Comparison of ENCODE assay signal across 3 cellular contexts in the genomic region with DNA sequence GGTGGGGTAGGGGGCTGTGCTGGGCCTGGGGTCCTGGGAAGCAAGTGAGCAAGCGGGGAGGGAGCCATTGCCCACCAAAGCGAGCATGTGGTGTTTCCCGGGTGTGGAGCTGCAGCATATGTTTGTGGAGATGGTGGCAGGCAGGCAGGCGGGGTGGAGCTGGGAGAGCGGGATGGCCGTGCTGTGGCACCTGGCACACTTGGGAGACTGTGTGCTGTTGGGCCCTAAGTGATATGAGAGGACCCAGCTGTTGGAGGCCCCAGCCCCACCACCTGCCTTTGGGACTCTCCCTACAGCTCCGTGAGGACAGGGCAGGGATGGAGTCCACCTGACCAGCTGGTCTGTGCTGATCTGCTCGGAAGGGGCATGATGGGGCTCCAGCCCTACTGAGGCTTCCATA.
TF ChIP-seq lines count a peak whose summit lies in the region.

No MANE protein-coding gene starts in this region.

TF ChIP-seq in SK-N-SH, 30 proteins besides CTCF, POLR2A, EP300 and RAD21:
- TF ChIP-seq RFX5 (IDR thresholded peaks at IDR 0.05; ENCODE audit: low read length), result no peak
- TF ChIP-seq RXRA (IDR thresholded peaks at IDR 0.05; ENCODE audit: borderline replicate concordance, low read depth), result no peak
- TF ChIP-seq TCF12 (IDR thresholded peaks at IDR 0.05), result no peak
- no peak for TF ChIP-seq EZH2phosphoT487 (IDR thresholded peaks at IDR 0.05; ENCODE audit: borderline replicate concordance, low read depth)
- TF ChIP-seq NRF1 (IDR thresholded peaks at IDR 0.05; ENCODE audit: low read depth, low read length), result no peak
- TF ChIP-seq MEF2A (IDR thresholded peaks at IDR 0.05; ENCODE audit: borderline replicate concordance, low read depth), result no peak
- TF ChIP-seq, protein P1, sequence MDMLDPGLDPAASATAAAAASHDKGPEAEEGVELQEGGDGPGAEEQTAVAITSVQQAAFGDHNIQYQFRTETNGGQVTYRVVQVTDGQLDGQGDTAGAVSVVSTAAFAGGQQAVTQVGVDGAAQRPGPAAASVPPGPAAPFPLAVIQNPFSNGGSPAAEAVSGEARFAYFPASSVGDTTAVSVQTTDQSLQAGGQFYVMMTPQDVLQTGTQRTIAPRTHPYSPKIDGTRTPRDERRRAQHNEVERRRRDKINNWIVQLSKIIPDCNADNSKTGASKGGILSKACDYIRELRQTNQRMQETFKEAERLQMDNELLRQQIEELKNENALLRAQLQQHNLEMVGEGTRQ (IDR thresholded peaks at IDR 0.05; ENCODE audit: borderline replicate concordance, low read depth, low read length), result no peak
- TF ChIP-seq NFIC (IDR thresholded peaks at IDR 0.05; ENCODE audit: borderline replicate concordance), result no peak
- TF ChIP-seq, protein P2, sequence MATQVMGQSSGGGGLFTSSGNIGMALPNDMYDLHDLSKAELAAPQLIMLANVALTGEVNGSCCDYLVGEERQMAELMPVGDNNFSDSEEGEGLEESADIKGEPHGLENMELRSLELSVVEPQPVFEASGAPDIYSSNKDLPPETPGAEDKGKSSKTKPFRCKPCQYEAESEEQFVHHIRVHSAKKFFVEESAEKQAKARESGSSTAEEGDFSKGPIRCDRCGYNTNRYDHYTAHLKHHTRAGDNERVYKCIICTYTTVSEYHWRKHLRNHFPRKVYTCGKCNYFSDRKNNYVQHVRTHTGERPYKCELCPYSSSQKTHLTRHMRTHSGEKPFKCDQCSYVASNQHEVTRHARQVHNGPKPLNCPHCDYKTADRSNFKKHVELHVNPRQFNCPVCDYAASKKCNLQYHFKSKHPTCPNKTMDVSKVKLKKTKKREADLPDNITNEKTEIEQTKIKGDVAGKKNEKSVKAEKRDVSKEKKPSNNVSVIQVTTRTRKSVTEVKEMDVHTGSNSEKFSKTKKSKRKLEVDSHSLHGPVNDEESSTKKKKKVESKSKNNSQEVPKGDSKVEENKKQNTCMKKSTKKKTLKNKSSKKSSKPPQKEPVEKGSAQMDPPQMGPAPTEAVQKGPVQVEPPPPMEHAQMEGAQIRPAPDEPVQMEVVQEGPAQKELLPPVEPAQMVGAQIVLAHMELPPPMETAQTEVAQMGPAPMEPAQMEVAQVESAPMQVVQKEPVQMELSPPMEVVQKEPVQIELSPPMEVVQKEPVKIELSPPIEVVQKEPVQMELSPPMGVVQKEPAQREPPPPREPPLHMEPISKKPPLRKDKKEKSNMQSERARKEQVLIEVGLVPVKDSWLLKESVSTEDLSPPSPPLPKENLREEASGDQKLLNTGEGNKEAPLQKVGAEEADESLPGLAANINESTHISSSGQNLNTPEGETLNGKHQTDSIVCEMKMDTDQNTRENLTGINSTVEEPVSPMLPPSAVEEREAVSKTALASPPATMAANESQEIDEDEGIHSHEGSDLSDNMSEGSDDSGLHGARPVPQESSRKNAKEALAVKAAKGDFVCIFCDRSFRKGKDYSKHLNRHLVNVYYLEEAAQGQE (IDR thresholded peaks at IDR 0.05; ENCODE audit: low read depth, low read length), result no peak
- no peak for TF ChIP-seq SMC3 (IDR thresholded peaks at IDR 0.05; ENCODE audit: low read depth, low read length)
- TF ChIP-seq POLR2AphosphoS5 (IDR thresholded peaks at IDR 0.05; ENCODE audit: low read depth, low read length), result no peak
- no peak for TF ChIP-seq FOXM1 (IDR thresholded peaks at IDR 0.05; ENCODE audit: low read depth)
- no peak for TF ChIP-seq FOSL2 (IDR thresholded peaks at IDR 0.05; ENCODE audit: borderline replicate concordance, low read depth)
- TF ChIP-seq, protein P3, sequence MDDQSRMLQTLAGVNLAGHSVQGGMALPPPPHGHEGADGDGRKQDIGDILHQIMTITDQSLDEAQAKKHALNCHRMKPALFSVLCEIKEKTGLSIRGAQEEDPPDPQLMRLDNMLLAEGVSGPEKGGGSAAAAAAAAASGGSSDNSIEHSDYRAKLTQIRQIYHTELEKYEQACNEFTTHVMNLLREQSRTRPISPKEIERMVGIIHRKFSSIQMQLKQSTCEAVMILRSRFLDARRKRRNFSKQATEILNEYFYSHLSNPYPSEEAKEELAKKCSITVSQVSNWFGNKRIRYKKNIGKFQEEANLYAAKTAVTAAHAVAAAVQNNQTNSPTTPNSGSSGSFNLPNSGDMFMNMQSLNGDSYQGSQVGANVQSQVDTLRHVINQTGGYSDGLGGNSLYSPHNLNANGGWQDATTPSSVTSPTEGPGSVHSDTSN (IDR thresholded peaks at IDR 0.05), result no peak
- no peak for TF ChIP-seq GABPA (IDR thresholded peaks at IDR 0.05; ENCODE audit: low read depth)

TF ChIP-seq in SK-N-SH treated with all-trans-retinoic acid at 6 μM for 48 hours, 23 proteins besides CTCF, POLR2A, EP300 and RAD21:
- TF ChIP-seq, protein P4, sequence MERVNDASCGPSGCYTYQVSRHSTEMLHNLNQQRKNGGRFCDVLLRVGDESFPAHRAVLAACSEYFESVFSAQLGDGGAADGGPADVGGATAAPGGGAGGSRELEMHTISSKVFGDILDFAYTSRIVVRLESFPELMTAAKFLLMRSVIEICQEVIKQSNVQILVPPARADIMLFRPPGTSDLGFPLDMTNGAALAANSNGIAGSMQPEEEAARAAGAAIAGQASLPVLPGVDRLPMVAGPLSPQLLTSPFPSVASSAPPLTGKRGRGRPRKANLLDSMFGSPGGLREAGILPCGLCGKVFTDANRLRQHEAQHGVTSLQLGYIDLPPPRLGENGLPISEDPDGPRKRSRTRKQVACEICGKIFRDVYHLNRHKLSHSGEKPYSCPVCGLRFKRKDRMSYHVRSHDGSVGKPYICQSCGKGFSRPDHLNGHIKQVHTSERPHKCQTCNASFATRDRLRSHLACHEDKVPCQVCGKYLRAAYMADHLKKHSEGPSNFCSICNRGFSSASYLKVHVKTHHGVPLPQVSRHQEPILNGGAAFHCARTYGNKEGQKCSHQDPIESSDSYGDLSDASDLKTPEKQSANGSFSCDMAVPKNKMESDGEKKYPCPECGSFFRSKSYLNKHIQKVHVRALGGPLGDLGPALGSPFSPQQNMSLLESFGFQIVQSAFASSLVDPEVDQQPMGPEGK (CRISPR knock-in tag; IDR thresholded peaks at IDR 0.05; ENCODE audit: borderline replicate concordance), result no peak
- TF ChIP-seq RARB (CRISPR knock-in tag; IDR thresholded peaks at IDR 0.05), result no peak
- TF ChIP-seq, protein P5, sequence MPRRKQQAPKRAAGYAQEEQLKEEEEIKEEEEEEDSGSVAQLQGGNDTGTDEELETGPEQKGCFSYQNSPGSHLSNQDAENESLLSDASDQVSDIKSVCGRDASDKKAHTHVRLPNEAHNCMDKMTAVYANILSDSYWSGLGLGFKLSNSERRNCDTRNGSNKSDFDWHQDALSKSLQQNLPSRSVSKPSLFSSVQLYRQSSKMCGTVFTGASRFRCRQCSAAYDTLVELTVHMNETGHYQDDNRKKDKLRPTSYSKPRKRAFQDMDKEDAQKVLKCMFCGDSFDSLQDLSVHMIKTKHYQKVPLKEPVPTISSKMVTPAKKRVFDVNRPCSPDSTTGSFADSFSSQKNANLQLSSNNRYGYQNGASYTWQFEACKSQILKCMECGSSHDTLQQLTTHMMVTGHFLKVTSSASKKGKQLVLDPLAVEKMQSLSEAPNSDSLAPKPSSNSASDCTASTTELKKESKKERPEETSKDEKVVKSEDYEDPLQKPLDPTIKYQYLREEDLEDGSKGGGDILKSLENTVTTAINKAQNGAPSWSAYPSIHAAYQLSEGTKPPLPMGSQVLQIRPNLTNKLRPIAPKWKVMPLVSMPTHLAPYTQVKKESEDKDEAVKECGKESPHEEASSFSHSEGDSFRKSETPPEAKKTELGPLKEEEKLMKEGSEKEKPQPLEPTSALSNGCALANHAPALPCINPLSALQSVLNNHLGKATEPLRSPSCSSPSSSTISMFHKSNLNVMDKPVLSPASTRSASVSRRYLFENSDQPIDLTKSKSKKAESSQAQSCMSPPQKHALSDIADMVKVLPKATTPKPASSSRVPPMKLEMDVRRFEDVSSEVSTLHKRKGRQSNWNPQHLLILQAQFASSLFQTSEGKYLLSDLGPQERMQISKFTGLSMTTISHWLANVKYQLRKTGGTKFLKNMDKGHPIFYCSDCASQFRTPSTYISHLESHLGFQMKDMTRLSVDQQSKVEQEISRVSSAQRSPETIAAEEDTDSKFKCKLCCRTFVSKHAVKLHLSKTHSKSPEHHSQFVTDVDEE (CRISPR knock-in tag; IDR thresholded peaks at IDR 0.05), result no peak
- TF ChIP-seq TCF4 (CRISPR knock-in tag; IDR thresholded peaks at IDR 0.05; ENCODE audit: borderline replicate concordance), result no peak
- no peak for TF ChIP-seq ZNF8 (CRISPR knock-in tag; IDR thresholded peaks at IDR 0.05)
- TF ChIP-seq ZFP3 (CRISPR knock-in tag; IDR thresholded peaks at IDR 0.05), result no peak
- TF ChIP-seq ZC3H10 (CRISPR knock-in tag; IDR thresholded peaks at IDR 0.05), result no peak
- TF ChIP-seq ZNF565 (CRISPR knock-in tag; conservative IDR thresholded peaks at IDR 0.05; ENCODE audit: low read depth), result no peak
- no peak for TF ChIP-seq SNAI2 (CRISPR knock-in tag; IDR thresholded peaks at IDR 0.05)
TF ChIP-seq in SK-N-SH treated with all-trans-retinoic acid at 6 μM for 48 hours: peak in this region for 0.

TF ChIP-seq in GM12878, 131 proteins besides CTCF, POLR2A, EP300 and RAD21:
- no peak for TF ChIP-seq ZNF217 (IDR thresholded peaks at IDR 0.05)
